In the genomic region with DNA sequence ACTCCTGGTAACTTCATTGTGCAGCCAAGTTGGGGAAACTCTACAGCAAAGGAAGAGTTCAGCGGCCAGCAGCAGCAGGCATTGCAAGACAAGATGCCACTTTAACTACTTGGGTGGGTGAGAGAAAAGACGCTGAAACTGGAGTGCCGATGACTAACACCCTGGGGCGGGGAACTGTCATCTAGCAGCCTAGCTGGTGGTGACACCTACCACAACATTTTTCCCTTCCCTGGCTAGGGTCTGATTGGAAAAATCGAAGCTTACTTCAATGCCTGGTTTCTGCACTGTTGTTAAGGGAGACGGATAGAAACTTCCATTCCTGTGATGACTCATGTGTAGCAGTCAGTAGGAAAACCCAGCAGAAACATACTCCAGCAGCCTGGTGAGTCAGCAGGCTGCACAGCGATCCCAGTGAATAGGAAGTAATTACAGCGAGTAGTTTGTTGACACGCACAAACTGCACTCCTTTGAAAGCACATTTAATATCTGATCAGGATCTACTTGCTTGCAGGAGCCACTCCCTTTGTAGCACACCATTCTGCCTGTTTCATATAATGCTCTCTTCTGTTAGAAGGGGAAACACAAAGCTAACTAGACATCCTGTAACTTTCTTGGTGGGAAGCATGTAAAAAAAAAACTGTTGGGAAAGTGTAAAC, we compare ENCODE assay signal across 8 cellular contexts.
DNase-seq lines count a peak whose midpoint lies in the region; ATAC-seq and TF ChIP-seq lines count a peak whose summit lies in the region.

No MANE protein-coding gene starts in this region.

- H3K9me3 ChIP-seq in cardiac muscle cell (ENCODE audit: low read depth) (no peaks in the 10 kb centered on the region), ovary (no peaks in the 10 kb centered on the region), thoracic aorta (no peaks in the 10 kb centered on the region)

- peak overlapping the region; percentile 86 for H3K27ac Mint-ChIP-seq in activated naive CD8-positive, alpha-beta T cell treated with anti-CD3 and anti-CD28 coated beads, Interleukin-2, amount 50 U/mL, for 24 hours

- H3K4me3 ChIP-seq in AG10803 (ENCODE audit: low read length) = peak overlapping the region; percentile 64
- H3K4me3 ChIP-seq in NB4 (ENCODE audit: low read depth, low read length) = peak overlapping the region; percentile 60
- peak overlapping the region; percentile 68 for H3K4me3 ChIP-seq in cardiac muscle cell
- peak overlapping the region; percentile 26 for H3K4me3 ChIP-seq in ovary
- H3K4me3 ChIP-seq in thoracic aorta = peak overlapping the region; percentile 94

- DNase-seq in AG10803 (ENCODE audit: low read depth) = peak; percentile 90
- DNase-seq in NB4 (ENCODE audit: low read depth) = peak; percentile 87
- peak; percentile 92 to 98 for DNase-seq in SW 1271 (lab: John Stamatoyannopoulos, UW)
- peak; percentile 76 for DNase-seq in activated naive CD8-positive, alpha-beta T cell treated with anti-CD3 and anti-CD28 coated beads, Interleukin-2, amount 50 U/mL, for 24 hours
- DNase-seq in cardiac muscle cell (ENCODE audit: low read depth in 1 of 2, low spot score in 1 of 2) = peak; percentile 52 to 92
- peak; percentile 34 to 51 (median 43) for DNase-seq in ovary
- peak; percentile 57 for DNase-seq in thoracic aorta (ENCODE audit: low spot score)

- peak; percentile 36 for ATAC-seq in GM21423 (IDR thresholded peaks at IDR 0.05; ENCODE audit: unreplicated experiment)
- ATAC-seq in activated naive CD8-positive, alpha-beta T cell treated with anti-CD3 and anti-CD28 coated beads, Interleukin-2, amount 50 U/mL, for 24 hours = peak; percentile 87
- peak; percentile 95 for ATAC-seq in thoracic aorta (ENCODE audit: insufficient number of reproducible peaks, low FRiP score, low read depth)

- peaks cover 46% of the 10 kb centered on the region for H3K27me3 ChIP-seq in cardiac muscle cell
- no peaks in the 10 kb centered on the region for H3K27me3 ChIP-seq in ovary
- H3K27me3 ChIP-seq in thoracic aorta (replicated peaks; ENCODE audit: insufficient read depth) = no peaks in the 10 kb centered on the region

- 0 to 3% (median 1%) methylated on average over 9 of the region's 9 CpGs for WGBS in ovary, 3 donors

- H3K36me3 Mint-ChIP-seq in activated naive CD8-positive, alpha-beta T cell treated with anti-CD3 and anti-CD28 coated beads, Interleukin-2, amount 50 U/mL, for 24 hours (ENCODE audit: low read depth) = no peaks in the 10 kb centered on the region

- no peaks in the 10 kb centered on the region for H3K9me3 Mint-ChIP-seq in activated naive CD8-positive, alpha-beta T cell treated with anti-CD3 and anti-CD28 coated beads, Interleukin-2, amount 50 U/mL, for 24 hours

- peak overlapping the region; percentile 83 for H3K4me3 Mint-ChIP-seq in activated naive CD8-positive, alpha-beta T cell treated with anti-CD3 and anti-CD28 coated beads, Interleukin-2, amount 50 U/mL, for 24 hours

- no peaks in the 10 kb centered on the region for H3K36me3 ChIP-seq in cardiac muscle cell
- no peaks in the 10 kb centered on the region for H3K36me3 ChIP-seq in ovary
- no peaks in the 10 kb centered on the region for H3K36me3 ChIP-seq in thoracic aorta

- TF ChIP-seq POLR2A in NB4 (IDR thresholded peaks at IDR 0.05; ENCODE audit: extremely low read depth, insufficient read length) (no peak), ovary (IDR thresholded peaks at IDR 0.05) (no peak)

- no peaks in the 10 kb centered on the region for H3K4me1 ChIP-seq in cardiac muscle cell (ENCODE audit: low read depth)
- peaks cover 2% of the 10 kb centered on the region for H3K4me1 ChIP-seq in ovary (ENCODE audit: insufficient read depth)
- H3K4me1 ChIP-seq in thoracic aorta (ENCODE audit: control insufficient read depth in 1 of 2, low read depth in 2 of 2) = peaks cover 3 to 15% of the 10 kb centered on the region in 2 donors

- H3K4me1 Mint-ChIP-seq in activated naive CD8-positive, alpha-beta T cell treated with anti-CD3 and anti-CD28 coated beads, Interleukin-2, amount 50 U/mL, for 24 hours = peaks cover 30% of the 10 kb centered on the region

- TF ChIP-seq CTCF in AG10803 (conservative IDR thresholded peaks at IDR 0.05; ENCODE audit: low read length) = peak; percentile 5; the same call in 1 of the 2 replicates
- TF ChIP-seq CTCF in NB4 (IDR thresholded peaks at IDR 0.05; ENCODE audit: low read depth, low read length) = no peak
- TF ChIP-seq CTCF in cardiac muscle cell (IDR thresholded peaks at IDR 0.05; ENCODE audit: low read depth, low read length) = no peak
- no peak for TF ChIP-seq CTCF in ovary (IDR thresholded peaks at IDR 0.05)
- TF ChIP-seq CTCF in thoracic aorta (IDR thresholded peaks at IDR 0.05) = no peak

- TF ChIP-seq EP300 in ovary (IDR thresholded peaks at IDR 0.05) = no peak

- peaks cover 13% of the 10 kb centered on the region for H3K27me3 Mint-ChIP-seq in activated naive CD8-positive, alpha-beta T cell treated with anti-CD3 and anti-CD28 coated beads, Interleukin-2, amount 50 U/mL, for 24 hours

- intact Hi-C loops in ovary (cut with DNase I) = loop anchor here in 1 of 4 donors (10.0 kb wide), 1 partner anchor 94 kb away; no protein-coding TSS in a partner anchor

- H3K27ac ChIP-seq in cardiac muscle cell (no peak overlapping the region), ovary (no peak overlapping the region), thoracic aorta (peak overlapping the region; percentile 67 to 72)

Comparison
In these comparisons a context has a peak if more than half of its experiments do, and no peak if none do; other contexts are left out.
1. DNase-seq: peak in every context shown above with its lines; median percentile 95 in SW 1271; 90 in AG10803; 87 in NB4; 76 in activated naive CD8-positive, alpha-beta T cell treated with anti-CD3 and anti-CD28 coated beads, Interleukin-2, amount 50 U/mL, for 24 hours; 72 in cardiac muscle cell; 57 in thoracic aorta; 43 in ovary.
2. H3K4me3 ChIP-seq: peak in every context shown above with its lines; median percentile 94 in thoracic aorta; 68 in cardiac muscle cell; 64 in AG10803; 60 in NB4; 26 in ovary.
3. ATAC-seq: peak in every context shown above with its lines; median percentile 95 in thoracic aorta; 87 in activated naive CD8-positive, alpha-beta T cell treated with anti-CD3 and anti-CD28 coated beads, Interleukin-2, amount 50 U/mL, for 24 hours; 36 in GM21423.
4. H3K27ac ChIP-seq: peak in thoracic aorta (2 of 2); none in cardiac muscle cell (single experiment) and ovary (0 of 2).